14 cellular contexts compared by ENCODE assay signal in genomic region chr20:19012671-19013070, GRCh38.
A peak's percentile ranks its signal among the peaks of the same experiment; 100 is the strongest.
DNase-seq lines count a peak whose midpoint lies in the region; ATAC-seq and TF ChIP-seq lines count a peak whose summit lies in the region.
"Had no signal": no experiment of that assay in that cellular context is flagged by ENCODE, and none has a peak within 500 bp of the region (broad histone marks: within the 10 kb centered on the region; RNA-seq: fewer than 3 reads in every experiment).

No MANE protein-coding gene starts in this region.

- H3K27ac Mint-ChIP-seq in HFFc6, result no peak overlapping the region
- H3K27ac Mint-ChIP-seq in activated naive CD8-positive, alpha-beta T cell treated with anti-CD3 and anti-CD28 coated beads, Interleukin-2, amount 50 U/mL, for 24 hours, result no peak overlapping the region
- H3K27ac Mint-ChIP-seq: activated B cell treated with CpG ODN at 0.5 μM for 24 hours; activated naive CD4-positive, alpha-beta T cell treated with anti-CD3 and anti-CD28 coated beads, Interleukin-2, amount 10 ng/mL, durations not matched to agents 7 days and 5 days; CD8-positive, alpha-beta T cell; progenitor cell of endocrine pancreas had no signal

- intact Hi-C loops in left ventricle myocardium superior (cut with micrococcal nuclease), result no loop called here

- peaks cover 49% of the 10 kb centered on the region for H3K9me3 Mint-ChIP-seq in HFFc6
- no peaks in the 10 kb centered on the region for H3K9me3 Mint-ChIP-seq in activated naive CD8-positive, alpha-beta T cell treated with anti-CD3 and anti-CD28 coated beads, Interleukin-2, amount 50 U/mL, for 24 hours
- H3K9me3 Mint-ChIP-seq: activated B cell treated with CpG ODN at 0.5 μM for 24 hours had no signal

- no peaks in the 10 kb centered on the region for H3K36me3 ChIP-seq in skeletal muscle tissue (ENCODE audit: control insufficient read depth in 3 of 3, insufficient read depth in 3 of 3, low read length in 3 of 3)
- H3K36me3 ChIP-seq: cardiac muscle cell, thoracic aorta had no signal

- POLR2A ChIA-PET in RWPE1 (lab: Yijun Ruan, JAX; ENCODE audit: low non-redundant PET), result no interaction called here

- no peaks in the 10 kb centered on the region for H3K4me1 Mint-ChIP-seq in HFFc6 (ENCODE audit: low read depth)
- H3K4me1 Mint-ChIP-seq in activated naive CD8-positive, alpha-beta T cell treated with anti-CD3 and anti-CD28 coated beads, Interleukin-2, amount 50 U/mL, for 24 hours, result no peaks in the 10 kb centered on the region
- H3K4me1 Mint-ChIP-seq: activated B cell treated with CpG ODN at 0.5 μM for 24 hours; activated naive CD4-positive, alpha-beta T cell treated with anti-CD3 and anti-CD28 coated beads, Interleukin-2, amount 10 ng/mL, durations not matched to agents 7 days and 5 days had no signal

- no peak for TF ChIP-seq CTCF in HFFc6 (IDR thresholded peaks at IDR 0.05)
- no peak for TF ChIP-seq CTCF in RWPE1 (conservative IDR thresholded peaks at IDR 0.05; ENCODE audit: low read depth)

- CTCF ChIA-PET in RWPE1 (lab: Yijun Ruan, JAX), result interaction anchor here (0.6 kb wide), 1 partner anchor 303 kb away, joined by 3 read pairs; no protein-coding TSS in a partner anchor

- no peaks in the 10 kb centered on the region; the same call in none of the 2 replicates for H3K27me3 Mint-ChIP-seq in HFFc6 (ENCODE audit: insufficient read depth)
- H3K27me3 Mint-ChIP-seq in activated naive CD8-positive, alpha-beta T cell treated with anti-CD3 and anti-CD28 coated beads, Interleukin-2, amount 50 U/mL, for 24 hours, result no peaks in the 10 kb centered on the region
- H3K27me3 Mint-ChIP-seq: activated B cell treated with CpG ODN at 0.5 μM for 24 hours; activated naive CD4-positive, alpha-beta T cell treated with anti-CD3 and anti-CD28 coated beads, Interleukin-2, amount 10 ng/mL, durations not matched to agents 7 days and 5 days had no signal

- H3K4me3 Mint-ChIP-seq in HFFc6, result no peak overlapping the region
- no peak overlapping the region for H3K4me3 Mint-ChIP-seq in activated naive CD8-positive, alpha-beta T cell treated with anti-CD3 and anti-CD28 coated beads, Interleukin-2, amount 50 U/mL, for 24 hours
- H3K4me3 Mint-ChIP-seq: activated B cell treated with CpG ODN at 0.5 μM for 24 hours; activated naive CD4-positive, alpha-beta T cell treated with anti-CD3 and anti-CD28 coated beads, Interleukin-2, amount 10 ng/mL, durations not matched to agents 7 days and 5 days; CD8-positive, alpha-beta T cell had no signal

- DNase-seq in HFFc6 (peak; percentile 5), RWPE1 (ENCODE audit: low spot score) (peak; percentile 26), left ventricle myocardium superior (no peak), GM19238 (ENCODE audit: insufficient read length, low spot score) (no peak), RPMI8226 (no peak)
- no peak for DNase-seq in activated naive CD8-positive, alpha-beta T cell treated with anti-CD3 and anti-CD28 coated beads, Interleukin-2, amount 50 U/mL, for 24 hours
- DNase-seq: activated B cell treated with CpG ODN at 0.5 μM for 24 hours; activated naive CD4-positive, alpha-beta T cell treated with anti-CD3 and anti-CD28 coated beads, Interleukin-2, amount 10 ng/mL, durations not matched to agents 7 days and 5 days; NCI-H2171 had no signal

- no peaks in the 10 kb centered on the region for H3K9me3 ChIP-seq in skeletal muscle tissue (ENCODE audit: control insufficient read depth in 3 of 3, low read length in 3 of 3)
- H3K9me3 ChIP-seq: thoracic aorta had no signal

- H3K27me3 ChIP-seq in skeletal muscle tissue (ENCODE audit: control insufficient read depth in 3 of 3, insufficient read depth in 3 of 3, low read length in 3 of 3), result no peaks in the 10 kb centered on the region
- H3K27me3 ChIP-seq: cardiac muscle cell had no signal

- H3K9ac ChIP-seq in skeletal muscle tissue (ENCODE audit: low read depth in 1 of 3, low read length in 3 of 3), result no peak overlapping the region

- ATAC-seq in left ventricle myocardium superior, result peak; percentile 77
- no peak for ATAC-seq in activated naive CD8-positive, alpha-beta T cell treated with anti-CD3 and anti-CD28 coated beads, Interleukin-2, amount 50 U/mL, for 24 hours
- ATAC-seq: CD8-positive, alpha-beta T cell had no signal

- no peak overlapping the region for H3K4me3 ChIP-seq in skeletal muscle tissue (ENCODE audit: low read length in 3 of 3)
- H3K4me3 ChIP-seq: cardiac muscle cell, thoracic aorta had no signal

- H3K4me1 ChIP-seq in skeletal muscle tissue (ENCODE audit: control insufficient read depth in 3 of 3, insufficient read depth in 3 of 3, low read length in 3 of 3), result peaks cover 5 to 33% (median 29%) of the 10 kb centered on the region in 3 donors

- H3K27ac ChIP-seq in RWPE1 (no peak overlapping the region), skeletal muscle tissue (ENCODE audit: low read depth, low read length) (peak overlapping the region; percentile 16)
- H3K27ac ChIP-seq: cardiac muscle cell, thoracic aorta had no signal

- H3K36me3 Mint-ChIP-seq in HFFc6 (ENCODE audit: low read depth), result no peaks in the 10 kb centered on the region
- no peaks in the 10 kb centered on the region for H3K36me3 Mint-ChIP-seq in activated naive CD8-positive, alpha-beta T cell treated with anti-CD3 and anti-CD28 coated beads, Interleukin-2, amount 50 U/mL, for 24 hours (ENCODE audit: low read depth)
- H3K36me3 Mint-ChIP-seq: activated naive CD4-positive, alpha-beta T cell treated with anti-CD3 and anti-CD28 coated beads, Interleukin-2, amount 10 ng/mL, durations not matched to agents 7 days and 5 days; CD8-positive, alpha-beta T cell had no signal

Comparison
In these comparisons a context has a peak if more than half of its experiments do, and no peak if none do; other contexts are left out.
1. DNase-seq: peak in HFFc6 (single experiment) and RWPE1 (single experiment); none in left ventricle myocardium superior (single experiment), GM19238 (single experiment), activated naive CD8-positive, alpha-beta T cell treated with anti-CD3 and anti-CD28 coated beads, Interleukin-2, amount 50 U/mL, for 24 hours (single experiment) and RPMI8226 (single experiment).